8 cellular contexts compared by ENCODE assay signal in the genomic region with DNA sequence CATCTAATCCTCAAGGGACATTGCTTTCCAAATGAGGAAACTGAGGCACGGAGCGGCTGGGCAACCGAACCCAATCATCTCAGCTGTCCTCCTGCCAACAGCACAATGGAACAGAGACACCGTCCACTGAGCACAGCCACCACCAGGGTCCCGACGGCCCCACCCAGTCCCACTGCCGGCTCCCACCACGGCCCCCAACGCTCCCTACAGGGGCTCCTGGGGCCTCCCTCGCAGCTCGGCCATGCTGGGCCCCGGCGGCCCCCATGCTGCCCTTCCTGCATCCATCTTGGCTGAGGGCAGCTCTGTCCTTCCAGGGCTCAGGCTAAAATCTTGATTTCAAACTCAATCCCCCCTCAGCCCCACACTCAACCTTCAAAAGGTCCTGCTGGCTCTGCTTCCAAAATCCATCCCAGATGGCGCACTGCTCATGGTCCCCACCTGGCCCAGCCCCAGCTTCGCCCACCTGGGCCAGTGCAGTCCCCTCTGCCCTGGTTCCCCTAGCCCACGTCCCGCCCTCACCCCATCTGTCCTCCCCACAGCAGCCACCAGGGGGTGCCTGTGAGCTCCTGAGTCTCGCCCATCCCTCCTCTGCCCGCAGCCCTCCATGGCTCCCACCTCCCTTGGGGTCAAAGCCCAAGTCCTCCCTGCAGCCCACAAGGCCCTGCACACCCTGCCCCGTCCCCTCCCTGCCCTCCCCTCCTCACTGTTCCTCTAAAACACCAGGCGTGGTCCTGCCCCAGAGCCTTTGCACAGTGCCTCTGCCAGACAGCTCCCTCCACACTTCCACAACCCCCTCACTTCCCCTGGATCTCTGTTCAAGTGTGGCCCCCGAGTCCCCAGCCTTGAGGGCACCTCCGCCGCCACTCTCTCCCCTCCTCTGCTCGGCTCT. TPM values are rescaled to one million over a fixed set of nuclear protein-coding genes. Genes with fewer than 3 reads are reported as not detected.
DNase-seq lines count a peak whose midpoint lies in the region; ATAC-seq, FAIRE-seq and TF ChIP-seq lines count a peak whose summit lies in the region.

No MANE protein-coding gene starts in this region.

- H3K36me3 Mint-ChIP-seq in memory B cell, result peaks cover 3% of the 10 kb centered on the region

- H3K4me3 ChIP-seq in Peyer's patch, result no peak overlapping the region
- H3K4me3 ChIP-seq in K562, result no peak overlapping the region
- H3K4me3 ChIP-seq in aorta (ENCODE audit: low read length in 2 of 2), result no peak overlapping the region

- no peak overlapping the region for H3K4me3 Mint-ChIP-seq in memory B cell

- TF ChIP-seq EP300 in K562 (IDR thresholded peaks at IDR 0.05; ENCODE audit: low read length), result no peak

- in situ Hi-C loops in K562 (cut with MboI), result no loop called here

- BruUV-seq in K562 (replicated peaks; lab: Mats Ljungman, UMichigan), result no TSS peak

- H3K9me3 Mint-ChIP-seq in memory B cell, result no peaks in the 10 kb centered on the region

- POLR2A ChIA-PET in K562 (lab: Yijun Ruan, JAX), result interaction anchor here (0.6 to 1.4 kb wide), 5 partner anchors 8 to 179 kb away, joined by 3 read pairs; no protein-coding TSS in a partner anchor

- peak overlapping the region; percentile 48 for H3K27ac Mint-ChIP-seq in memory B cell

- H3K9me1 ChIP-seq in K562 (ENCODE audit: control insufficient read depth, insufficient read depth, low read length), result peaks cover 3% of the 10 kb centered on the region

- H3K9ac ChIP-seq in K562 (ENCODE audit: insufficient read depth in 1 of 2, low read depth in 2 of 2, low read length in 2 of 2), result no peak overlapping the region

- TF ChIP-seq POLR2A in Peyer's patch (IDR thresholded peaks at IDR 0.05) (no peak), K562 (conservative IDR thresholded peaks at IDR 0.05) (no peak)

- CTCF ChIA-PET in K562 (lab: Yijun Ruan, JAX; ENCODE audit: low intra/inter-chr PET ratio), result interaction anchor here (0.6 kb wide), 1 partner anchor 130 kb away, joined by 3 read pairs; no protein-coding TSS in a partner anchor

- H3K4me1 ChIP-seq in Peyer's patch, result peaks cover 0 to 18% (median 3%) of the 10 kb centered on the region in 4 donors
- peaks cover 0 to 71% of the 10 kb centered on the region in 2 experiments; a peak in 3 of 5 replicates for H3K4me1 ChIP-seq in K562 (replicated peaks in 1 of 2; ENCODE audit: control insufficient read depth in 2 of 2, insufficient read depth in 2 of 2, low read length in 2 of 2)
- H3K4me1 ChIP-seq in aorta (ENCODE audit: control insufficient read depth in 1 of 2, insufficient read depth in 2 of 2, low read length in 2 of 2), result no peaks in the 10 kb centered on the region

- H3K79me2 ChIP-seq in K562 (ENCODE audit: control insufficient read depth, insufficient read depth, low read length), result peaks cover 80% of the 10 kb centered on the region

- TF ChIP-seq CTCF in C4-2B (conservative IDR thresholded peaks at IDR 0.05) (peak; percentile 77), Peyer's patch (IDR thresholded peaks at IDR 0.05) (peak; percentile 35 to 59 (median 53)), K562 (IDR thresholded peaks at IDR 0.05 in 2 of 3, conservative IDR thresholded peaks at IDR 0.05 in 1 of 3; ENCODE audit: insufficient read depth in 2 of 3, low read depth in 1 of 3, low read length in 3 of 3) (peak; percentile 55 to 77 (median 71))

- no peaks in the 10 kb centered on the region for H3K27me3 Mint-ChIP-seq in memory B cell

- H3K4me1 Mint-ChIP-seq in memory B cell, result peaks cover 27% of the 10 kb centered on the region

- H3K9me3 ChIP-seq in Peyer's patch (no peaks in the 10 kb centered on the region), K562 (replicated peaks; ENCODE audit: control insufficient read depth, insufficient read depth, low read depth, low read length) (no peaks in the 10 kb centered on the region), aorta (ENCODE audit: control insufficient read depth, low read length) (no peaks in the 10 kb centered on the region)

- H3K27me3 ChIP-seq in Peyer's patch, result no peaks in the 10 kb centered on the region
- no peaks in the 10 kb centered on the region for H3K27me3 ChIP-seq in K562 (ENCODE audit: control insufficient read depth in 2 of 2, insufficient read depth in 2 of 2, low read length in 2 of 2)
- H3K27me3 ChIP-seq in aorta (ENCODE audit: control insufficient read depth in 1 of 2, insufficient read depth in 2 of 2, low read length in 1 of 2), result no peaks in the 10 kb centered on the region

- no peak overlapping the region for H3K27ac ChIP-seq in C4-2B
- peak overlapping the region in 1 of 4 donors; percentile 7 for H3K27ac ChIP-seq in Peyer's patch
- no peak overlapping the region for H3K27ac ChIP-seq in K562 (ENCODE audit: extremely low read depth, low read depth, low read length)
- H3K27ac ChIP-seq in aorta (ENCODE audit: low read depth in 1 of 2, low read length in 2 of 2), result peak overlapping the region in 1 of 2 donors; percentile 25

- no peak overlapping the region for H3K4me2 ChIP-seq in K562 (ENCODE audit: insufficient read depth, low read length)

- H4K20me1 ChIP-seq in K562 (replicated peaks; ENCODE audit: control insufficient read depth, insufficient read depth, low read length), result peaks cover 11% of the 10 kb centered on the region

- DNase-seq in Peyer's patch (peak in 1 of 3 donors; percentile 67), K562 (ENCODE audit: extremely low read depth in 1 of 4, low spot score in 3 of 4) (peak in 3 of 4 experiments; percentile 64 to 67 (median 65)), memory B cell (ENCODE audit: low spot score in 2 of 2) (peak; percentile 53 to 62), aorta (peak; percentile 58 to 87), amygdala (lab: John Stamatoyannopoulos, UW) (no peak)

- TF ChIP-seq RAD21 in K562 (CRISPR knock-in tag; conservative IDR thresholded peaks at IDR 0.05 in 1 of 2, IDR thresholded peaks at IDR 0.05 in 1 of 2), result peak in 1 of 2 experiments; percentile 42; a peak in 2 of 4 replicates

- WGBS in K562 (ENCODE audit: insufficient coverage, low coverage, missing lambda C conversion rate), result 75% methylated on average over 15 of the region's 25 CpGs
- WGBS in aorta, 2 donors, result 68 to 74% methylated on average over 25 of the region's 25 CpGs

- ATAC-seq in K562 (peak; percentile 86), memory B cell (ENCODE audit: low read depth) (peak; percentile 47), aorta (ENCODE audit: low FRiP score) (no peak), GM18519 (IDR thresholded peaks at IDR 0.05; ENCODE audit: low FRiP score, unreplicated experiment) (no peak), HG02610 (IDR thresholded peaks at IDR 0.05; ENCODE audit: unreplicated experiment) (no peak)

- intact Hi-C loops in K562 (cut with micrococcal nuclease) (no loop called here), aorta (cut with DNase I) (loop anchor here in 1 of 2 donors (2.0 kb wide), 1 partner anchor 22 kb away; no protein-coding TSS in a partner anchor)

- H3K36me3 ChIP-seq in Peyer's patch (no peaks in the 10 kb centered on the region), K562 (ENCODE audit: control insufficient read depth, insufficient read depth, low read length) (peaks cover 13% of the 10 kb centered on the region; the same call in 1 of the 3 replicates), aorta (ENCODE audit: control insufficient read depth in 1 of 2, insufficient read depth in 2 of 2, low read length in 1 of 2) (no peaks in the 10 kb centered on the region)

- no peak overlapping the region for H2AFZ ChIP-seq in K562 (ENCODE audit: low read depth, low read length)

- no peak for FAIRE-seq in K562 (lab: Jason Lieb, UNC)

TF ChIP-seq in K562, 482 proteins besides CTCF, POLR2A, EP300 and RAD21 (continues in another document):
- no peak for TF ChIP-seq SUPT5H (IDR thresholded peaks at IDR 0.05)

RNA-seq across cellular contexts. Expression of a gene that starts 7.9 kb away (rescaled TPM):
- total RNA-seq in Peyer's patch (10 to 100 TPM; 22.6 to 27.2 (median 26.1) TPM), K562 (2014; rRNA removed) (6.0 and 10.7 TPM in 2 replicates), K562 (2014; rRNA removed; fragmentation: Illumina TruSeq; extraction: Trizol) (1.4 and 1.9 TPM in 2 replicates), K562 (2015; rRNA removed; fragmentation: Illumina TruSeq; extraction: Trizol) (4.1 and 5.3 TPM in 2 replicates), K562 (2021) (21.4 and 22.1 TPM in 2 replicates), aorta (10 to 100 TPM; 78.7 to 83.3 TPM)
- total RNA-seq in K562 (2011; cell fraction: chromatin; rRNA removed; ENCODE audit: low replicate concordance), result 21.1 and 62.3 TPM in 2 replicates
- total RNA-seq in K562 (2011; cell fraction: nucleolus; rRNA removed), result 28.3 and 30.5 TPM in 2 replicates
- total RNA-seq in K562 (2011; cell fraction: nucleoplasm; rRNA removed), result 15.8 and 17.5 TPM in 2 replicates
- polyA plus RNA-seq in K562 (2011; rRNA removed) (2.9 and 5.8 TPM in 2 replicates), K562 (2014; fragmentation: Illumina TruSeq; extraction: Trizol) (8.0 and 11.3 TPM in 2 replicates), K562 (2014; fragmentation: Nextera tagmentation; extraction: Ambion mirVana) (under 1 TPM; 0.38 to 0.61 TPM), K562 (2014; rRNA removed) (7.6 and 8.3 TPM in 2 replicates), aorta (10 to 100 TPM; 25.2 to 26.8 TPM)
- 2.9 and 6.4 TPM in 2 replicates for polyA plus RNA-seq in K562 (2011; cell fraction: cytosol; rRNA removed)
- polyA plus RNA-seq in K562 (2011; cell fraction: nucleus; rRNA removed), result 9.4 and 20.2 TPM in 2 replicates
- polyA plus RNA-seq in K562 (2012), result 16.8 and 22.4 TPM in 2 replicates
- polyA minus RNA-seq in K562 (2011; rRNA and poly(A)+ RNA removed), result 5.1 and 9.5 TPM in 2 replicates
- 15.8 and 26.9 TPM in 2 replicates for polyA minus RNA-seq in K562 (2011; cell fraction: cytosol; rRNA and poly(A)+ RNA removed)
- 13.1 and 15.9 TPM in 2 replicates for polyA minus RNA-seq in K562 (2011; cell fraction: nucleus; rRNA and poly(A)+ RNA removed)

RNA-seq across cellular contexts. Expression of a gene that starts 15.8 kb away (rescaled TPM):
- 100 to 1,000 TPM in 3 of 4 donors, 10 to 100 TPM in 1; 93.3 to 364 (median 286) TPM for total RNA-seq in Peyer's patch
- total RNA-seq in K562 (2011; cell fraction: chromatin; rRNA removed; ENCODE audit: low replicate concordance), result 1.8 and 7.1 TPM in 2 replicates
- 2.9 and 3.5 TPM in 2 replicates for total RNA-seq in K562 (2011; cell fraction: nucleolus; rRNA removed)
- total RNA-seq in K562 (2011; cell fraction: nucleoplasm; rRNA removed), result 1.8 and 2.6 TPM in 2 replicates
- 0.82 and 1.3 TPM in 2 replicates for total RNA-seq in K562 (2014; rRNA removed)
- total RNA-seq in K562 (2014; rRNA removed; fragmentation: Illumina TruSeq; extraction: Trizol), result 0.11 and 0.38 TPM in 2 replicates
- 0.34 and 0.58 TPM in 2 replicates for total RNA-seq in K562 (2015; rRNA removed; fragmentation: Illumina TruSeq; extraction: Trizol)
- total RNA-seq in K562 (2021), result 0.92 and 2.4 TPM in 2 replicates
- polyA plus RNA-seq in K562 (2011; rRNA removed), result 1.8 and 2.2 TPM in 2 replicates
- polyA plus RNA-seq in K562 (2011; cell fraction: cytosol; rRNA removed), result 1.9 and 5.2 TPM in 2 replicates
- polyA plus RNA-seq in K562 (2011; cell fraction: nucleus; rRNA removed), result 4.3 and 9.8 TPM in 2 replicates
- polyA plus RNA-seq in K562 (2012), result 3.2 and 4.0 TPM in 2 replicates
- 0.54 and 1.1 TPM in 2 replicates for polyA plus RNA-seq in K562 (2014; fragmentation: Illumina TruSeq; extraction: Trizol)
- under 1 TPM in 1 of 2 experiments, not detected in 1; 0.11 TPM for polyA plus RNA-seq in K562 (2014; fragmentation: Nextera tagmentation; extraction: Ambion mirVana)
- polyA plus RNA-seq in K562 (2014; rRNA removed), result 0.56 and 0.73 TPM in 2 replicates
- 1.5 and 1.9 TPM in 2 replicates for polyA minus RNA-seq in K562 (2011; rRNA and poly(A)+ RNA removed)
- polyA minus RNA-seq in K562 (2011; cell fraction: cytosol; rRNA and poly(A)+ RNA removed), result 0.86 and 2.2 TPM in 2 replicates
- polyA minus RNA-seq in K562 (2011; cell fraction: nucleus; rRNA and poly(A)+ RNA removed), result 2.3 and 3.4 TPM in 2 replicates
- total RNA-seq in aorta, result under 1 TPM; 0.26 to 0.60 TPM
- polyA plus RNA-seq in aorta, result 10 to 100 TPM in 1 of 2 donors, under 1 TPM in 1; 0.84 to 29.2 TPM

Comparison
In these comparisons a context has a peak if more than half of its experiments do, and no peak if none do; other contexts are left out.
1. DNase-seq: peak in K562 (3 of 4), memory B cell (2 of 2) and aorta (2 of 2); none in amygdala (0 of 56).
2. ATAC-seq: peak in K562 (single experiment) and memory B cell (single experiment); none in aorta (single experiment), GM18519 (single experiment) and HG02610 (single experiment).
3. RNA of a gene that starts 15.8 kb away (total RNA-seq): 93.3 to 364 TPM in Peyer's patch; 0.11 to 7.1 TPM in K562 and 0.26 to 0.60 TPM in aorta; every median in the first group is over 10 times any median in the second.
4. Peak in every context shown above with its lines, with median percentiles within 50 percentile points of each other: CTCF ChIP-seq.